ENCODE assay signal across 15 cellular contexts in genomic region chr13:98370261-98370660, GRCh38.
"Had no signal": no experiment of that assay in that cellular context is flagged by ENCODE, and none has a peak within 500 bp of the region (broad histone marks: within the 10 kb centered on the region; RNA-seq: fewer than 3 reads in every experiment).

No MANE protein-coding gene starts in this region.

- DNase-seq: activated CD4-positive, alpha-beta T cell treated with anti-CD3 and anti-CD28 coated beads for 48 hours; activated CD8-positive, alpha-beta memory T cell treated with anti-CD3 and anti-CD28 coated beads, Interleukin-2, amount 50 U/mL, for 4 hours; activated CD8-positive, alpha-beta T cell treated with anti-CD3 and anti-CD28 coated beads, Interleukin-2, amount 10 ng/mL, durations not matched to agents 7 days and 5 days; activated gamma-delta T cell; activated T-cell treated with anti-CD3 and anti-CD28 coated beads, Interleukin-2, amount 50 U/mL, for 48 hours; cerebellar nuclear complex; dermis blood vessel endothelial cell; erythroblast; left colon; lower lobe of right lung; midbrain; naive thymus-derived CD4-positive, alpha-beta T cell; stimulated activated CD4-positive, alpha-beta T cell treated with anti-CD3 and anti-CD28 coated beads, Interleukin-1b, Interleukin-23, amount 100 ng/mL, for 48 hours; stimulated activated naive CD8-positive, alpha-beta T cell treated with anti-CD3 and anti-CD28 coated beads, Interleukin-15, amount 100 ng/mL, for 72 hours had no signal

- H3K4me3 ChIP-seq: lower lobe of right lung, thoracic aorta had no signal

- H3K36me3 ChIP-seq: thoracic aorta had no signal

- H3K27ac ChIP-seq: lower lobe of right lung, thoracic aorta had no signal
